Comparison of ENCODE assay signal across 1 cellular context in the genomic region with DNA sequence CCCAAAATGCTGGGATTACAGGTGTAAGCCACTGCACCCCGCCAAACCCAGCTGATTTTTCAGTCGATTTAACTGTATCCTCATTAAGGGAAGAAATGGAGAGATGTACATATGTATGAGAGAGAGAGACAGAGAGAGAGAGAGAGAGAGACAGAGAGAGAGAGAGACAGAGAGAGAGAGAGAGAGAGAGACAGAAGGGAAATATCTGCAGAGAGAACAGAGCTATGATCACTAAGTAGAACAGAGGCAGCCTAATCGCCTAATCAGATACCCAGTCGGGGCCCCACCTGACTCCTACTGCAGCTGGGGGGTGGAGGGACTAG.
TF ChIP-seq lines count a peak whose summit lies in the region.

No MANE protein-coding gene starts in this region.

TF ChIP-seq in SK-N-SH treated with all-trans-retinoic acid at 6 μM for 48 hours, 23 proteins besides CTCF, POLR2A, EP300 and RAD21:
- TF ChIP-seq CSRNP3 (CRISPR knock-in tag; IDR thresholded peaks at IDR 0.05) (no peak), CSDC2 (CRISPR knock-in tag; IDR thresholded peaks at IDR 0.05) (no peak), RARB (CRISPR knock-in tag; IDR thresholded peaks at IDR 0.05) (no peak)
TF ChIP-seq in SK-N-SH treated with all-trans-retinoic acid at 6 μM for 48 hours: peak in this region for 0.
